16 cellular contexts compared by ENCODE assay signal in the genomic region with DNA sequence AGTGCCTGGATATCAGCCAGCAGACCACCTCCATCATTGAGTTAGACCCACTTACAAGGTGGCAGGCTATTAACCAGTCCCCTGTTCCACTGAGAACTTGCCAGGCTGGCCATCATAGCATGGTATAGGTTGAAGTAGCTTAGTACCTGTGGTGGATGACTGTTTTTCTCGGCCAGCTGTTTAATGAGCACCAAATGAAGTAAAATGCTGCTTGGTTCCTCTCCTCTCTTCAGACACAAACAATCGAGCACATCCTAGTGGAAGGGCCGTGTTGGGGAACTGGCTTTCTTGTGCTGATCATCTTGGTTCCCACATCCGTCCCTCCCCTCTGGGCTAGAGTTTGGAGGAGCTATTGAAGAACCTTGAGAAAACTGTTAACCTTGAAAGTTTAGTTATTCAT.
DNase-seq lines count a peak whose midpoint lies in the region; ATAC-seq and TF ChIP-seq lines count a peak whose summit lies in the region.
"Had no signal": no experiment of that assay in that cellular context is flagged by ENCODE, and none has a peak within 500 bp of the region (broad histone marks: within the 10 kb centered on the region; RNA-seq: fewer than 3 reads in every experiment).

No MANE protein-coding gene starts in this region.

- DNase-seq in mesothelial cell of epicardium (ENCODE audit: low spot score in 2 of 2, unreplicated experiment in 2 of 2) (no peak), NCI-H146 treated with DMSO at 0.1 percent for 48 hours (lab: John Stamatoyannopoulos, UW; ENCODE audit: unreplicated experiment) (no peak)
- DNase-seq in activated effector memory CD4-positive, alpha-beta T cell treated with anti-CD3 and anti-CD28 coated beads, Interleukin-2, amount 50 U/mL, for 16 hours, result no peak
- DNase-seq in activated T-cell treated with anti-CD3 and anti-CD28 coated beads, Interleukin-2, amount 50 U/mL, for 48 hours, result no peak
- DNase-seq: BE2C; DMS79; effector memory CD8-positive, alpha-beta T cell; right cardiac atrium; stimulated activated CD4-positive, alpha-beta T cell treated with anti-CD3 and anti-CD28 coated beads, Interleukin-2, amount 100 ng/mL, for 24 hours; stimulated activated CD8-positive, alpha-beta memory T cell treated with anti-CD3 and anti-CD28 coated beads, Interleukin-4, amount 100 ng/mL, for 48 hours had no signal

- peaks cover 61% of the 10 kb centered on the region for H3K4me1 Mint-ChIP-seq in mesothelial cell of epicardium

- peak overlapping the region; percentile 76 for H3K27ac Mint-ChIP-seq in mesothelial cell of epicardium
- H3K27ac Mint-ChIP-seq: activated naive CD4-positive, alpha-beta T cell treated with anti-CD3 and anti-CD28 coated beads, Interleukin-2, amount 50 U/mL, for 72 hours had no signal

- peaks cover 10% of the 10 kb centered on the region for H3K36me3 Mint-ChIP-seq in mesothelial cell of epicardium

- TF ChIP-seq CTCF in mesothelial cell of epicardium (IDR thresholded peaks at IDR 0.05; ENCODE audit: unreplicated experiment), result no peak

- ATAC-seq in GM18517 (IDR thresholded peaks at IDR 0.05; ENCODE audit: unreplicated experiment) (peak; percentile 5), GM21529 (IDR thresholded peaks at IDR 0.05; ENCODE audit: unreplicated experiment) (peak; percentile 38), HG03378 (IDR thresholded peaks at IDR 0.05; ENCODE audit: unreplicated experiment) (peak; percentile 24), GM21526 (IDR thresholded peaks at IDR 0.05; ENCODE audit: low FRiP score, unreplicated experiment) (no peak)
- ATAC-seq: activated naive CD4-positive, alpha-beta T cell treated with anti-CD3 and anti-CD28 coated beads, Interleukin-2, amount 50 U/mL, for 72 hours; effector memory CD8-positive, alpha-beta T cell; right cardiac atrium; SK-N-SH treated with all-trans-retinoic acid at 6 μM for 48 hours had no signal

- H3K4me3 Mint-ChIP-seq in mesothelial cell of epicardium, result no peak overlapping the region
- H3K4me3 Mint-ChIP-seq: effector memory CD8-positive, alpha-beta T cell had no signal

- peaks cover 10% of the 10 kb centered on the region for H3K9me3 Mint-ChIP-seq in mesothelial cell of epicardium

- H3K27me3 Mint-ChIP-seq in mesothelial cell of epicardium (ENCODE audit: low read depth), result no peaks in the 10 kb centered on the region
- H3K27me3 Mint-ChIP-seq: effector memory CD8-positive, alpha-beta T cell had no signal
